10 cellular contexts compared by ENCODE assay signal in genomic region chr7:137986252-137987010, GRCh38. TPM values are rescaled to one million over a fixed set of nuclear protein-coding genes. Genes with fewer than 3 reads are reported as not detected.
DNase-seq lines count a peak whose midpoint lies in the region; ATAC-seq and TF ChIP-seq lines count a peak whose summit lies in the region.
"Had no signal": no experiment of that assay in that cellular context is flagged by ENCODE, and none has a peak within 500 bp of the region (broad histone marks: within the 10 kb centered on the region; RNA-seq: fewer than 3 reads in every experiment).

No MANE protein-coding gene starts in this region.

- H4K20me1 ChIP-seq in BLaER1, result no peaks in the 10 kb centered on the region

- peaks cover 12% of the 10 kb centered on the region for H3K4me1 Mint-ChIP-seq in T-helper 17 cell

- H3K9ac ChIP-seq in BLaER1, result no peak overlapping the region

- TF ChIP-seq CTCF in prostate gland (IDR thresholded peaks at IDR 0.05), result no peak
- TF ChIP-seq CTCF in GM13976 (IDR thresholded peaks at IDR 0.05; ENCODE audit: borderline replicate concordance, control extremely low read depth, extremely low read depth, insufficient read depth, missing control alignments), result no peak

- DNase-seq in T-helper 17 cell (no peak), Right ventricle myocardium superior (no peak), prostate gland (ENCODE audit: low spot score) (no peak), GM13976 (ENCODE audit: low spot score) (no peak), MG63 (no peak), T1000 (lab: John Stamatoyannopoulos, UW) (no peak), NCI-H1048 (lab: John Stamatoyannopoulos, UW) (no peak)
- DNase-seq: DMS 273 treated with DMSO at 0.1 percent for 48 hours had no signal

- no peak overlapping the region for H3K4me3 ChIP-seq in BLaER1
- H3K4me3 ChIP-seq in prostate gland, result no peak overlapping the region
- no peak overlapping the region for H3K4me3 ChIP-seq in MG63

- H3K4me1 ChIP-seq in BLaER1, result peaks cover 31% of the 10 kb centered on the region
- H3K4me1 ChIP-seq in prostate gland (replicated peaks), result peaks cover 25% of the 10 kb centered on the region

- H3K27ac Mint-ChIP-seq in T-helper 17 cell, result peak overlapping the region; percentile 53
- H3K27ac Mint-ChIP-seq: activated T-helper 17 cell treated with anti-CD3 and anti-CD28 coated beads, Interleukin-2, amount 50 U/mL, for 72 hours had no signal

- peak overlapping the region; percentile 30; the same call in 1 of the 2 replicates for H3K4me2 ChIP-seq in BLaER1

- H3K27ac ChIP-seq in BLaER1, result no peak overlapping the region
- H3K27ac ChIP-seq in prostate gland, result peak overlapping the region; percentile 10 to 44

- no peaks in the 10 kb centered on the region for H3K27me3 Mint-ChIP-seq in T-helper 17 cell
- H3K27me3 Mint-ChIP-seq: activated T-helper 17 cell treated with anti-CD3 and anti-CD28 coated beads, Interleukin-2, amount 50 U/mL, for 72 hours had no signal

- H3K36me3 Mint-ChIP-seq in T-helper 17 cell (ENCODE audit: low read depth), result no peaks in the 10 kb centered on the region

- in situ Hi-C loops in GM13976 (cut with MboI; ENCODE audit: low sequenced_read_pairs, unreplicated experiment), result no loop called here

- H3K36me3 ChIP-seq in BLaER1 (peaks cover 27% of the 10 kb centered on the region), prostate gland (no peaks in the 10 kb centered on the region), MG63 (no peaks in the 10 kb centered on the region)

- H3K9me3 ChIP-seq in BLaER1 (peaks cover 27% of the 10 kb centered on the region), T-helper 17 cell (ENCODE audit: control insufficient read depth, low read length, poor library complexity, severe bottlenecking) (no peaks in the 10 kb centered on the region), prostate gland (no peaks in the 10 kb centered on the region), MG63 (no peaks in the 10 kb centered on the region)

- no peak overlapping the region for H3K4me3 Mint-ChIP-seq in T-helper 17 cell
- H3K4me3 Mint-ChIP-seq: activated T-helper 17 cell treated with anti-CD3 and anti-CD28 coated beads, Interleukin-2, amount 50 U/mL, for 72 hours had no signal

- intact Hi-C loops in Right ventricle myocardium superior (cut with DNase I), result no loop called here
- intact Hi-C loops in prostate gland (cut with DNase I), result loop anchor here (5.0 kb wide), 1 partner anchor 34 kb away; no protein-coding TSS in a partner anchor

- WGBS in prostate gland, result 51% methylated on average over 14 of the region's 14 CpGs

- ATAC-seq in T-helper 17 cell, result no peak
- ATAC-seq in Right ventricle myocardium superior (ENCODE audit: poor library complexity), result peak; percentile 70
- ATAC-seq: activated T-helper 17 cell treated with anti-CD3 and anti-CD28 coated beads, Interleukin-2, amount 50 U/mL, for 72 hours had no signal

- H3K27me3 ChIP-seq in BLaER1 (no peaks in the 10 kb centered on the region), prostate gland (replicated peaks; ENCODE audit: insufficient read depth) (no peaks in the 10 kb centered on the region), MG63 (no peaks in the 10 kb centered on the region)

- TF ChIP-seq POLR2A in prostate gland (IDR thresholded peaks at IDR 0.05), result no peak

RNA-seq across cellular contexts. Expression of gene CREB3L2, which starts 15.5 kb away (rescaled TPM):
- 10 to 100 TPM; 32.9 to 33.6 TPM for total RNA-seq in T-helper 17 cell
- 18.1 TPM for total RNA-seq in Right ventricle myocardium superior
- 10 to 100 TPM; 34.1 to 42.0 TPM for total RNA-seq in prostate gland
- total RNA-seq in MG63 (2014; rRNA removed; shearing (Covaris generic); ENCODE audit: low replicate concordance), result 5.0 and 6.0 TPM in 2 replicates
